ENCODE assay signal across 29 cellular contexts in genomic region chr2:142594935-142595334, GRCh38.
"Had no signal": no experiment of that assay in that cellular context is flagged by ENCODE, and none has a peak within 500 bp of the region (broad histone marks: within the 10 kb centered on the region; RNA-seq: fewer than 3 reads in every experiment).

No MANE protein-coding gene starts in this region.

- H3K4me2 ChIP-seq: neural progenitor cell had no signal

- ATAC-seq: natural killer cell; psoas muscle; right cardiac atrium; right lobe of liver; stimulated activated effector memory CD8-positive, alpha-beta T cell treated with anti-CD3 and anti-CD28 coated beads, Interleukin-12 subunit alpha, Interleukin-12 subunit beta, amount 100 ng/mL, for 72 hours; stimulated activated naive B cell treated with anti-CD40 and anti-IgM and Interleukin-4, amounts not matched to agents 10 μg/mL and 1 μg/mL and 100 μg/mL, for 72 hours had no signal

- H3K9me3 Mint-ChIP-seq: nephron; neural progenitor cell; stimulated activated naive B cell treated with anti-CD40 and anti-IgM and Interleukin-4, amounts not matched to agents 10 μg/mL and 1 μg/mL and 100 μg/mL, for 72 hours; stimulated activated naive CD8-positive, alpha-beta T cell treated with anti-CD3 and anti-CD28 coated beads, Interleukin-15, Interleukin-2, amounts not matched to agents 100 ng/mL and 50 ng/mL, for 24 hours had no signal

- H3K27me3 ChIP-seq: neural progenitor cell, ovary, right lobe of liver, sigmoid colon, stomach, thyroid gland, tibial nerve, upper lobe of left lung, vagina had no signal

- H3K79me2 ChIP-seq: parathyroid adenoma had no signal

- H3K4me3 ChIP-seq: neural progenitor cell, ovary, psoas muscle, right lobe of liver, sigmoid colon, stomach, thoracic aorta, thyroid gland, tibial nerve, upper lobe of left lung, vagina had no signal

- H3K27ac ChIP-seq: neural progenitor cell, ovary, parathyroid adenoma, psoas muscle, right lobe of liver, sigmoid colon, stomach, thoracic aorta, thyroid gland, tibial nerve, upper lobe of left lung, vagina had no signal

- H2AFZ ChIP-seq: neural progenitor cell, parathyroid adenoma had no signal

- H3K27ac Mint-ChIP-seq: natural killer cell; nephron; neural progenitor cell; progenitor cell of endocrine pancreas; stimulated activated effector memory CD8-positive, alpha-beta T cell treated with anti-CD3 and anti-CD28 coated beads, Interleukin-12 subunit alpha, Interleukin-12 subunit beta, amount 100 ng/mL, for 72 hours; stimulated activated naive B cell treated with anti-CD40 and anti-IgM and Interleukin-4, amounts not matched to agents 10 μg/mL and 1 μg/mL and 100 μg/mL, for 72 hours; stimulated activated naive CD8-positive, alpha-beta T cell treated with anti-CD3 and anti-CD28 coated beads, Interleukin-15, Interleukin-2, amounts not matched to agents 100 ng/mL and 50 ng/mL, for 24 hours had no signal

- H3K36me3 ChIP-seq: neural progenitor cell, ovary, right lobe of liver, sigmoid colon, stomach, thoracic aorta, thyroid gland, tibial nerve, upper lobe of left lung, vagina had no signal

- H3K9ac ChIP-seq: neural progenitor cell, parathyroid adenoma had no signal

- FAIRE-seq: small intestine, urothelium cell line had no signal

- DNase-seq: natural killer cell; occipital lobe; ovary; posterior cingulate gyrus; psoas muscle; right cardiac atrium; right lobe of liver; sigmoid colon; small intestine; stimulated activated CD4-positive, alpha-beta T cell treated with anti-CD3 and anti-CD28 coated beads, Interleukin-15, amount 100 ng/mL, for 24 hours; stimulated activated CD4-positive, alpha-beta T cell treated with anti-CD3 and anti-CD28 coated beads, Interleukin-2, amount 100 ng/mL, for 24 hours; stimulated activated CD4-positive, alpha-beta T cell treated with anti-CD3 and anti-CD28 coated beads, Interleukin-2, amount 100 ng/mL, for 48 hours; stimulated activated CD4-positive, alpha-beta T cell treated with anti-CD3 and anti-CD28 coated beads, Interleukin-4, amount 100 ng/mL, for 24 hours; stimulated activated naive B cell treated with anti-CD40 and anti-IgM and Interleukin-4, amounts not matched to agents 10 μg/mL and 1 μg/mL and 100 μg/mL, for 72 hours; stimulated activated naive CD4-positive, alpha-beta T cell treated with Interleukin-2 at 50 U/mL for 16 hours; stomach; thyroid gland; trophoblast cell; upper lobe of left lung had no signal

- H3K4me3 Mint-ChIP-seq: natural killer cell; nephron; neural progenitor cell; stimulated activated effector memory CD8-positive, alpha-beta T cell treated with anti-CD3 and anti-CD28 coated beads, Interleukin-12 subunit alpha, Interleukin-12 subunit beta, amount 100 ng/mL, for 72 hours; stimulated activated naive B cell treated with anti-CD40 and anti-IgM and Interleukin-4, amounts not matched to agents 10 μg/mL and 1 μg/mL and 100 μg/mL, for 72 hours; stimulated activated naive CD8-positive, alpha-beta T cell treated with anti-CD3 and anti-CD28 coated beads, Interleukin-15, Interleukin-2, amounts not matched to agents 100 ng/mL and 50 ng/mL, for 24 hours had no signal

- H3K9me3 ChIP-seq: ovary, psoas muscle, right lobe of liver, sigmoid colon, stomach, thoracic aorta, thyroid gland, tibial nerve, upper lobe of left lung, vagina had no signal

- H3K36me3 Mint-ChIP-seq: natural killer cell; neural progenitor cell; stimulated activated effector memory CD8-positive, alpha-beta T cell treated with anti-CD3 and anti-CD28 coated beads, Interleukin-12 subunit alpha, Interleukin-12 subunit beta, amount 100 ng/mL, for 72 hours; stimulated activated naive B cell treated with anti-CD40 and anti-IgM and Interleukin-4, amounts not matched to agents 10 μg/mL and 1 μg/mL and 100 μg/mL, for 72 hours had no signal

- H3K4me1 ChIP-seq: neural progenitor cell, parathyroid adenoma, psoas muscle, right lobe of liver, sigmoid colon, stomach, thyroid gland, tibial nerve, upper lobe of left lung, vagina had no signal

- H3K27me3 Mint-ChIP-seq: stimulated activated naive B cell treated with anti-CD40 and anti-IgM and Interleukin-4, amounts not matched to agents 10 μg/mL and 1 μg/mL and 100 μg/mL, for 72 hours; stimulated activated naive CD8-positive, alpha-beta T cell treated with anti-CD3 and anti-CD28 coated beads, Interleukin-15, Interleukin-2, amounts not matched to agents 100 ng/mL and 50 ng/mL, for 24 hours had no signal

- H3K4me1 Mint-ChIP-seq: natural killer cell; nephron; neural progenitor cell; stimulated activated effector memory CD8-positive, alpha-beta T cell treated with anti-CD3 and anti-CD28 coated beads, Interleukin-12 subunit alpha, Interleukin-12 subunit beta, amount 100 ng/mL, for 72 hours; stimulated activated naive B cell treated with anti-CD40 and anti-IgM and Interleukin-4, amounts not matched to agents 10 μg/mL and 1 μg/mL and 100 μg/mL, for 72 hours had no signal
